Comparison of ENCODE assay signal across 20 cellular contexts in the genomic region with DNA sequence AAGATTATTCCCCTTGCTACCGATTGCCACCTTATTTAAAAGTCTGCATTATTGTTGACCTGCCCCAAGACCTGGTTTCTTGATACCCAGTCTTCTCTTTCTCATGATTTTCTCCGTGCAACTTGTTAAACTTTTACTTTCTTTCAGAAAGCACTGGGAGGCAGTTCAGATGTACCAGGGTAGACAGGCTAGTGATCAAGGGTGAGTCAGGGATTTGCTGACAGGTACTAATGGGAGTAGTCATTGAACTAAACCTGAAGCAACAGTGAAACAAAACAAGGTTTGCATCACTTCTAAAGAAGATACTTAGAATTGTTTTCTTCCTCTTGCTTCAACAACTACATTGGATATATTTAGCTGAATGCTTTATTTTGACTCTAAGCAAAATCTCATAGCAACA.
A peak's percentile ranks its signal among the peaks of the same experiment; 100 is the strongest.
DNase-seq lines count a peak whose midpoint lies in the region; ATAC-seq and FAIRE-seq lines count a peak whose summit lies in the region.
"Had no signal": no experiment of that assay in that cellular context is flagged by ENCODE, and none has a peak within 500 bp of the region (broad histone marks: within the 10 kb centered on the region; RNA-seq: fewer than 3 reads in every experiment).

No MANE protein-coding gene starts in this region.

- H3K27ac Mint-ChIP-seq in activated T-cell treated with anti-CD3 and anti-CD28 coated beads, Interleukin-2, amount 50 U/mL, for 72 hours: no peak overlapping the region
- H3K27ac Mint-ChIP-seq in stimulated activated effector memory CD8-positive, alpha-beta T cell treated with anti-CD3 and anti-CD28 coated beads, Interleukin-12 subunit alpha, Interleukin-12 subunit beta, amount 100 ng/mL, for 72 hours: no peak overlapping the region
- H3K27ac Mint-ChIP-seq: activated CD4-positive, alpha-beta T cell treated with anti-CD3 and anti-CD28 coated beads, Interleukin-2, amount 10 ng/mL, durations not matched to agents 24 days and 14 days; activated naive CD4-positive, alpha-beta T cell treated with anti-CD3 and anti-CD28 coated beads, Interleukin-2, amount 10 ng/mL, durations not matched to agents 7 days and 5 days; CD4-positive, alpha-beta T cell; stimulated activated naive CD8-positive, alpha-beta T cell treated with anti-CD3 and anti-CD28 coated beads, Interleukin-15, Interleukin-2, amounts not matched to agents 100 ng/mL and 50 ng/mL, for 24 hours had no signal

- no peak overlapping the region for H3K4me3 Mint-ChIP-seq in activated T-cell treated with anti-CD3 and anti-CD28 coated beads, Interleukin-2, amount 50 U/mL, for 72 hours
- H3K4me3 Mint-ChIP-seq in stimulated activated effector memory CD8-positive, alpha-beta T cell treated with anti-CD3 and anti-CD28 coated beads, Interleukin-12 subunit alpha, Interleukin-12 subunit beta, amount 100 ng/mL, for 72 hours: no peak overlapping the region
- H3K4me3 Mint-ChIP-seq: activated CD4-positive, alpha-beta T cell treated with anti-CD3 and anti-CD28 coated beads, Interleukin-2, amount 10 ng/mL, durations not matched to agents 24 days and 14 days; activated naive CD4-positive, alpha-beta T cell treated with anti-CD3 and anti-CD28 coated beads, Interleukin-2, amount 10 ng/mL, durations not matched to agents 7 days and 5 days; CD4-positive, alpha-beta T cell; stimulated activated naive CD8-positive, alpha-beta T cell treated with anti-CD3 and anti-CD28 coated beads, Interleukin-15, Interleukin-2, amounts not matched to agents 100 ng/mL and 50 ng/mL, for 24 hours had no signal

- peaks cover 12% of the 10 kb centered on the region for H3K4me1 Mint-ChIP-seq in activated T-cell treated with anti-CD3 and anti-CD28 coated beads, Interleukin-2, amount 50 U/mL, for 72 hours (ENCODE audit: low read depth)
- H3K4me1 Mint-ChIP-seq in stimulated activated effector memory CD8-positive, alpha-beta T cell treated with anti-CD3 and anti-CD28 coated beads, Interleukin-12 subunit alpha, Interleukin-12 subunit beta, amount 100 ng/mL, for 72 hours: peaks cover 2% of the 10 kb centered on the region

- H3K36me3 Mint-ChIP-seq in activated T-cell treated with anti-CD3 and anti-CD28 coated beads, Interleukin-2, amount 50 U/mL, for 72 hours (ENCODE audit: insufficient read depth in 2 of 2): no peaks in the 10 kb centered on the region
- no peaks in the 10 kb centered on the region for H3K36me3 Mint-ChIP-seq in stimulated activated effector memory CD8-positive, alpha-beta T cell treated with anti-CD3 and anti-CD28 coated beads, Interleukin-12 subunit alpha, Interleukin-12 subunit beta, amount 100 ng/mL, for 72 hours
- H3K36me3 Mint-ChIP-seq: activated naive CD4-positive, alpha-beta T cell treated with anti-CD3 and anti-CD28 coated beads, Interleukin-2, amount 10 ng/mL, durations not matched to agents 7 days and 5 days had no signal

- H3K9me3 Mint-ChIP-seq in activated T-cell treated with anti-CD3 and anti-CD28 coated beads, Interleukin-2, amount 50 U/mL, for 72 hours: no peaks in the 10 kb centered on the region
- no peaks in the 10 kb centered on the region for H3K9me3 Mint-ChIP-seq in stimulated activated effector memory CD8-positive, alpha-beta T cell treated with anti-CD3 and anti-CD28 coated beads, Interleukin-12 subunit alpha, Interleukin-12 subunit beta, amount 100 ng/mL, for 72 hours
- H3K9me3 Mint-ChIP-seq: activated naive CD4-positive, alpha-beta T cell treated with anti-CD3 and anti-CD28 coated beads, Interleukin-2, amount 10 ng/mL, durations not matched to agents 7 days and 5 days; CD4-positive, alpha-beta T cell had no signal

- H3K27me3 Mint-ChIP-seq in activated T-cell treated with anti-CD3 and anti-CD28 coated beads, Interleukin-2, amount 50 U/mL, for 72 hours (ENCODE audit: low read depth): no peaks in the 10 kb centered on the region
- H3K27me3 Mint-ChIP-seq: activated CD4-positive, alpha-beta T cell treated with anti-CD3 and anti-CD28 coated beads, Interleukin-2, amount 10 ng/mL, durations not matched to agents 24 days and 14 days; activated naive CD4-positive, alpha-beta T cell treated with anti-CD3 and anti-CD28 coated beads, Interleukin-2, amount 10 ng/mL, durations not matched to agents 7 days and 5 days; CD4-positive, alpha-beta T cell; stimulated activated naive CD8-positive, alpha-beta T cell treated with anti-CD3 and anti-CD28 coated beads, Interleukin-15, Interleukin-2, amounts not matched to agents 100 ng/mL and 50 ng/mL, for 24 hours had no signal

- ATAC-seq in activated T-cell treated with anti-CD3 and anti-CD28 coated beads, Interleukin-2, amount 50 U/mL, for 72 hours (replicated peaks in 1 of 2): peak; percentile 68 to 74
- peak; percentile 96 for ATAC-seq in esophagus mucosa
- ATAC-seq in stimulated activated effector memory CD8-positive, alpha-beta T cell treated with anti-CD3 and anti-CD28 coated beads, Interleukin-12 subunit alpha, Interleukin-12 subunit beta, amount 100 ng/mL, for 72 hours: peak; percentile 60
- ATAC-seq: upper lobe of right lung had no signal

- no peak for DNase-seq in activated T-cell treated with anti-CD3 and anti-CD28 coated beads, Interleukin-2, amount 50 U/mL, for 72 hours
- no peak for DNase-seq in activated T-cell treated with anti-CD3 and anti-CD28 coated beads, Interleukin-2, amount 50 U/mL, for 48 hours
- DNase-seq in RCC 7860 (ENCODE audit: low spot score): peak; percentile 71
- DNase-seq in stimulated activated effector memory CD8-positive, alpha-beta T cell treated with anti-CD3 and anti-CD28 coated beads, Interleukin-12 subunit alpha, Interleukin-12 subunit beta, amount 100 ng/mL, for 72 hours (ENCODE audit: low spot score in 2 of 2): no peak
- DNase-seq in NCI-H146 (lab: John Stamatoyannopoulos, UW): no peak
- no peak for DNase-seq in NCI-H82 treated with DMSO at 0.1 percent for 48 hours (lab: John Stamatoyannopoulos, UW; ENCODE audit: unreplicated experiment)
- DNase-seq in SHP77 treated with DMSO at 0.1 percent for 48 hours (lab: John Stamatoyannopoulos, UW): no peak
- DNase-seq: activated CD4-positive, alpha-beta T cell treated with anti-CD3 and anti-CD28 coated beads, Interleukin-2, amount 10 ng/mL, durations not matched to agents 24 days and 14 days; activated naive CD4-positive, alpha-beta T cell treated with anti-CD3 and anti-CD28 coated beads, Interleukin-2, amount 10 ng/mL, durations not matched to agents 7 days and 5 days; activated T-cell treated with anti-CD3 and anti-CD28 coated beads for 4 hours; CD4-positive, alpha-beta T cell; effector CD8-positive, alpha-beta T cell; KBM-7; mesendoderm; NCI-H1436 treated with DMSO at 0.1 percent for 48 hours; stimulated activated CD4-positive, alpha-beta T cell treated with anti-CD3 and anti-CD28 coated beads, Interleukin-12 subunit alpha, Interleukin-12 subunit beta, amount 100 ng/mL, for 4 hours; T1000; upper lobe of right lung had no signal

- peak; percentile 89 for FAIRE-seq in RCC 7860 (lab: Jason Lieb, UNC)
